ENCODE assay signal across 8 cellular contexts in genomic region chr3:132535575-132536441, GRCh38.
DNase-seq lines count a peak whose midpoint lies in the region; ATAC-seq, FAIRE-seq and TF ChIP-seq lines count a peak whose summit lies in the region.

No MANE protein-coding gene starts in this region.

- H3K9me3 ChIP-seq in T-helper 17 cell (ENCODE audit: control insufficient read depth, low read length, poor library complexity, severe bottlenecking): no peaks in the 10 kb centered on the region
- no peaks in the 10 kb centered on the region for H3K9me3 ChIP-seq in GM12878 (replicated peaks; ENCODE audit: control insufficient read depth, insufficient read depth, low read length)
- H3K9me3 ChIP-seq in smooth muscle cell (replicated peaks; ENCODE audit: low read depth): no peaks in the 10 kb centered on the region

- H3K4me2 ChIP-seq in GM12878 (ENCODE audit: control insufficient read depth, insufficient read depth) (no peak overlapping the region), smooth muscle cell (no peak overlapping the region)

- TF ChIP-seq RAD21 in GM12878 (IDR thresholded peaks at IDR 0.05; ENCODE audit: insufficient read depth, low read depth, low read length): peak; percentile 69

- H3K4me3 ChIP-seq in AG04449 (ENCODE audit: low read depth, low read length) (no peak overlapping the region), GM12878 (no peak overlapping the region), smooth muscle cell (no peak overlapping the region)

- peak overlapping the region; percentile 21 for H3K27ac Mint-ChIP-seq in T-helper 17 cell

- H2AFZ ChIP-seq in GM12878 (ENCODE audit: control insufficient read depth, low read depth, low read length): no peak overlapping the region
- H2AFZ ChIP-seq in smooth muscle cell (ENCODE audit: low read depth): no peak overlapping the region

- H3K9ac ChIP-seq in GM12878 (ENCODE audit: control insufficient read depth, insufficient read depth, low read length) (no peak overlapping the region), smooth muscle cell (ENCODE audit: low read depth) (peak overlapping the region; percentile 21)

- TF ChIP-seq EP300 in GM12878 (IDR thresholded peaks at IDR 0.05; ENCODE audit: borderline replicate concordance in 1 of 2, control insufficient read depth in 1 of 2, low read depth in 2 of 2, low read length in 2 of 2): no peak

- TF ChIP-seq POLR2A in GM12878 (IDR thresholded peaks at IDR 0.05; ENCODE audit: low read depth, low read length): no peak

- FAIRE-seq in GM18507 (lab: Jason Lieb, UNC): peak; percentile 81
- peak; percentile 88 for FAIRE-seq in GM12878 (lab: Jason Lieb, UNC)

- ATAC-seq in T-helper 17 cell (peak; percentile 54), GM12878 (peak; percentile 83)

- peaks cover 14% of the 10 kb centered on the region for H3F3A ChIP-seq in smooth muscle cell (ENCODE audit: low read depth)

- no peak overlapping the region for H3K27ac ChIP-seq in GM12878 (ENCODE audit: control insufficient read depth, insufficient read depth)
- peak overlapping the region; percentile 7 for H3K27ac ChIP-seq in smooth muscle cell (ENCODE audit: low read depth)

- H3K36me3 ChIP-seq in GM12878 (ENCODE audit: control insufficient read depth in 2 of 2, insufficient read depth in 2 of 2, low read length in 1 of 2) (peaks cover 2 to 19% of the 10 kb centered on the region in 2 experiments; a peak in 3 of 4 replicates), smooth muscle cell (ENCODE audit: low read depth) (peaks cover 7% of the 10 kb centered on the region)

- SMC1A ChIA-PET in GM12878 (lab: Charles Lee; ENCODE audit: uncharacterized antibody, unreplicated experiment): interaction anchor here (1.0 to 7.1 kb wide), 11 partner anchors 9 to 252 kb away, joined by 3 to 100 read pairs (median 4); no protein-coding TSS in a partner anchor

- 36% methylated on average over 7 of the region's 7 CpGs for WGBS in GM12878 (ENCODE audit: insufficient coverage, insufficient replicate concordance, low lambda C conversion rate, missing lambda C conversion rate)
- WGBS in smooth muscle cell (ENCODE audit: low lambda C conversion rate): 53% methylated on average over 7 of the region's 7 CpGs

- H3K27me3 ChIP-seq in GM12878 (replicated peaks in 1 of 2; ENCODE audit: control insufficient read depth in 2 of 2, insufficient read depth in 2 of 2, low read length in 1 of 2): no peaks in the 10 kb centered on the region
- no peaks in the 10 kb centered on the region for H3K27me3 ChIP-seq in smooth muscle cell (ENCODE audit: low read depth)

- H3K4me1 ChIP-seq in GM12878 (ENCODE audit: control insufficient read depth, insufficient read depth, low read length) (no peaks in the 10 kb centered on the region), smooth muscle cell (ENCODE audit: low read depth) (no peaks in the 10 kb centered on the region)

- no peak overlapping the region for H3K4me3 Mint-ChIP-seq in T-helper 17 cell

- intact Hi-C loops in GM12878 (cut with micrococcal nuclease; ENCODE audit: unreplicated experiment): loop anchor here (1.0 kb wide), 1 partner anchor 106 kb away; no protein-coding TSS in a partner anchor

- no peaks in the 10 kb centered on the region for H3K27me3 Mint-ChIP-seq in T-helper 17 cell

- RAD21 ChIA-PET in GM12878 (lab: Charles Lee; ENCODE audit: unreplicated experiment): interaction anchor here (1.1 to 4.3 kb wide), 5 partner anchors 87 to 125 kb away, joined by 3 to 53 read pairs (median 5); no protein-coding TSS in a partner anchor

- H4K20me1 ChIP-seq in GM12878 (ENCODE audit: control insufficient read depth, insufficient read depth): no peaks in the 10 kb centered on the region
- peaks cover 3% of the 10 kb centered on the region for H4K20me1 ChIP-seq in smooth muscle cell (ENCODE audit: low read depth)

- CTCF ChIA-PET in AG04449 (lab: Yijun Ruan, JAX) (interaction anchor here (0.6 to 12.1 kb wide), 48 partner anchors 10 to 191 kb away, joined by 3 to 524 read pairs (median 5); partner anchors contain the start of genes ACAD11 and UBA5), GM12878 (lab: Yijun Ruan, JAX) (interaction anchor here (0.6 to 12.1 kb wide), 41 partner anchors 8 to 888 kb away, joined by 3 to 203 read pairs (median 4); no protein-coding TSS in a partner anchor)

- in situ Hi-C loops in GM12878 (cut with MboI): loop anchor here (25.0 kb wide), 1 partner anchor 851 kb away; no protein-coding TSS in a partner anchor

- DNase-seq in AG04449 (ENCODE audit: low read depth, low spot score) (peak; percentile 56), GM18507 (ENCODE audit: extremely low spot score, insufficient read length, low read depth) (no peak), NCI-H1092 (lab: John Stamatoyannopoulos, UW) (peak; percentile 53), T-helper 17 cell (peak in 2 of 3 donors; percentile 10 to 22), GM12878 (ENCODE audit: low read depth, low spot score) (peak; percentile 8), iPS DF 4.7 (ENCODE audit: extremely low read depth, low spot score) (peak; percentile 41), smooth muscle cell (lab: John Stamatoyannopoulos, UW; ENCODE audit: unreplicated experiment) (peak; percentile 9), middle frontal gyrus (ENCODE audit: extremely low spot score, low spot score) (no peak)

- H3K79me2 ChIP-seq in GM12878 (ENCODE audit: control insufficient read depth, insufficient read depth, low read length) (no peaks in the 10 kb centered on the region), smooth muscle cell (ENCODE audit: low read depth) (no peaks in the 10 kb centered on the region)

- peaks cover 6% of the 10 kb centered on the region for H3K36me3 Mint-ChIP-seq in T-helper 17 cell (ENCODE audit: low read depth)

- no TSS peak for BruUV-seq in GM12878 (replicated peaks; lab: Mats Ljungman, UMichigan)

- peak; percentile 41 for TF ChIP-seq CTCF in AG04449 (IDR thresholded peaks at IDR 0.05; ENCODE audit: insufficient read depth, low read length, missing control alignments)
- peak; percentile 43 to 60 (median 58); a peak in 5 of 6 replicates for TF ChIP-seq CTCF in GM12878 (IDR thresholded peaks at IDR 0.05 in 2 of 3, conservative IDR thresholded peaks at IDR 0.05 in 1 of 3; ENCODE audit: control insufficient read depth in 2 of 3, extremely low read depth in 1 of 3, insufficient read depth in 1 of 3, low read depth in 3 of 3, low read length in 3 of 3)
- peak; percentile 66 for TF ChIP-seq CTCF in smooth muscle cell (IDR thresholded peaks at IDR 0.05; ENCODE audit: borderline replicate concordance, insufficient read depth, poor library complexity, severe bottlenecking)

- peaks cover under 1% of the 10 kb centered on the region for H3K4me1 Mint-ChIP-seq in T-helper 17 cell

- POLR2A ChIA-PET in AG04449 (lab: Yijun Ruan, JAX) (no interaction called here), GM12878 (lab: Charles Lee) (interaction anchor here (0.9 kb wide), 1 partner anchor 106 kb away, joined by 3 read pairs; no protein-coding TSS in a partner anchor)

TF ChIP-seq in GM12878, 131 proteins besides CTCF, POLR2A, EP300 and RAD21:
- TF ChIP-seq SMC3 (IDR thresholded peaks at IDR 0.05; ENCODE audit: borderline replicate concordance, low read length) (peak; percentile 62; the same call in 1 of the 2 replicates), HDAC6 (IDR thresholded peaks at IDR 0.05; ENCODE audit: unreplicated experiment) (no peak)

Comparison
In these comparisons a context has a peak if more than half of its experiments do, and no peak if none do; other contexts are left out.
1. DNase-seq: peak in AG04449 (single experiment), NCI-H1092 (single experiment), T-helper 17 cell (2 of 3), GM12878 (single experiment), iPS DF 4.7 (single experiment) and smooth muscle cell (single experiment); none in GM18507 (single experiment) and middle frontal gyrus (single experiment).
2. Peak in every context shown above with its lines, with median percentiles within 50 percentile points of each other: CTCF ChIP-seq.